ENCODE assay signal across 1 cellular context in genomic region chr6:50565004-50565403, GRCh38.
TF ChIP-seq lines count a peak whose summit lies in the region.

No MANE protein-coding gene starts in this region.

TF ChIP-seq in GM23338, 12 proteins besides CTCF, POLR2A, EP300 and RAD21 (continued from another document):
- TF ChIP-seq ZNF462 (CRISPR knock-in tag; IDR thresholded peaks at IDR 0.05) (no peak), JUNB (IDR thresholded peaks at IDR 0.05; ENCODE audit: unreplicated experiment) (no peak), STAT1 (IDR thresholded peaks at IDR 0.05; ENCODE audit: unreplicated experiment) (no peak), ETS1 (IDR thresholded peaks at IDR 0.05) (no peak), REST (IDR thresholded peaks at IDR 0.05; ENCODE audit: unreplicated experiment) (no peak), ZNF331 (CRISPR knock-in tag; IDR thresholded peaks at IDR 0.05; ENCODE audit: low read depth) (no peak), NANOG (IDR thresholded peaks at IDR 0.05; ENCODE audit: borderline replicate concordance) (no peak)
